ENCODE assay signal across 11 cellular contexts in genomic region chr2:186129767-186130581, GRCh38.
A peak's percentile ranks its signal among the peaks of the same experiment; 100 is the strongest.
DNase-seq lines count a peak whose midpoint lies in the region; ATAC-seq and TF ChIP-seq lines count a peak whose summit lies in the region.
"Had no signal": no experiment of that assay in that cellular context is flagged by ENCODE, and none has a peak within 500 bp of the region (broad histone marks: within the 10 kb centered on the region; RNA-seq: fewer than 3 reads in every experiment).

No MANE protein-coding gene starts in this region.

- in situ Hi-C loops in GM13976 (cut with MboI; ENCODE audit: low sequenced_read_pairs, unreplicated experiment) = no loop called here

- DNase-seq in HS-5 (ENCODE audit: low read depth) (peak; percentile 57), NCI-H510A treated with DMSO at 0.1 percent for 48 hours (lab: John Stamatoyannopoulos, UW) (peak; percentile 74), epithelial cell of esophagus (ENCODE audit: low read depth) (peak; percentile 40), retina (peak; percentile 42), CD1c-positive myeloid dendritic cell (ENCODE audit: extremely low spot score) (no peak), GM13976 (ENCODE audit: low spot score) (no peak)
- DNase-seq in activated T-cell treated with anti-CD3 and anti-CD28 coated beads, Interleukin-2, amount 50 U/mL, for 24 hours = no peak
- DNase-seq: activated CD8-positive, alpha-beta T cell treated with anti-CD3 and anti-CD28 coated beads for 36 hours; cortex of kidney; left cardiac atrium had no signal

- no peak overlapping the region for H3K4me3 Mint-ChIP-seq in activated T-cell treated with anti-CD3 and anti-CD28 coated beads, Interleukin-2, amount 50 U/mL, for 24 hours
- H3K4me3 Mint-ChIP-seq: activated CD8-positive, alpha-beta T cell treated with anti-CD3 and anti-CD28 coated beads for 36 hours had no signal

- H3K4me1 Mint-ChIP-seq in activated T-cell treated with anti-CD3 and anti-CD28 coated beads, Interleukin-2, amount 50 U/mL, for 24 hours (ENCODE audit: low read depth) = no peaks in the 10 kb centered on the region

- TF ChIP-seq CTCF in epithelial cell of esophagus (IDR thresholded peaks at IDR 0.05; ENCODE audit: insufficient read depth, low read depth, low read length, missing control alignments) (no peak), GM13976 (IDR thresholded peaks at IDR 0.05; ENCODE audit: borderline replicate concordance, control extremely low read depth, extremely low read depth, insufficient read depth, missing control alignments) (no peak)

- no peak overlapping the region for H3K27ac Mint-ChIP-seq in activated T-cell treated with anti-CD3 and anti-CD28 coated beads, Interleukin-2, amount 50 U/mL, for 24 hours
- H3K27ac Mint-ChIP-seq: activated CD8-positive, alpha-beta T cell treated with anti-CD3 and anti-CD28 coated beads for 36 hours had no signal

- peaks cover 2% of the 10 kb centered on the region for H3K9me3 Mint-ChIP-seq in activated T-cell treated with anti-CD3 and anti-CD28 coated beads, Interleukin-2, amount 50 U/mL, for 24 hours
- H3K9me3 Mint-ChIP-seq: activated CD8-positive, alpha-beta T cell treated with anti-CD3 and anti-CD28 coated beads for 36 hours had no signal

- H3K4me3 ChIP-seq in epithelial cell of esophagus (ENCODE audit: low read length) = no peak overlapping the region

- no peaks in the 10 kb centered on the region for H3K36me3 Mint-ChIP-seq in activated T-cell treated with anti-CD3 and anti-CD28 coated beads, Interleukin-2, amount 50 U/mL, for 24 hours (ENCODE audit: low read depth)

- no peaks in the 10 kb centered on the region for H3K27me3 Mint-ChIP-seq in activated T-cell treated with anti-CD3 and anti-CD28 coated beads, Interleukin-2, amount 50 U/mL, for 24 hours
- H3K27me3 Mint-ChIP-seq: activated CD8-positive, alpha-beta T cell treated with anti-CD3 and anti-CD28 coated beads for 36 hours had no signal

- ATAC-seq in activated CD4-positive, CD25-positive, alpha-beta regulatory T cell treated with anti-CD3 and anti-CD28 coated beads, Interleukin-2, amount 50 U/mL, for 24 hours = no peak
- ATAC-seq: activated CD8-positive, alpha-beta T cell treated with anti-CD3 and anti-CD28 coated beads for 36 hours had no signal

Comparison
In these comparisons a context has a peak if more than half of its experiments do, and no peak if none do; other contexts are left out.
1. DNase-seq: peak in HS-5 (single experiment), NCI-H510A treated with DMSO at 0.1 percent for 48 hours (single experiment), epithelial cell of esophagus (single experiment) and retina (single experiment); none in activated T-cell treated with anti-CD3 and anti-CD28 coated beads, Interleukin-2, amount 50 U/mL, for 24 hours (single experiment), CD1c-positive myeloid dendritic cell (single experiment) and GM13976 (single experiment).